Comparison of ENCODE assay signal across 22 cellular contexts in the genomic region with DNA sequence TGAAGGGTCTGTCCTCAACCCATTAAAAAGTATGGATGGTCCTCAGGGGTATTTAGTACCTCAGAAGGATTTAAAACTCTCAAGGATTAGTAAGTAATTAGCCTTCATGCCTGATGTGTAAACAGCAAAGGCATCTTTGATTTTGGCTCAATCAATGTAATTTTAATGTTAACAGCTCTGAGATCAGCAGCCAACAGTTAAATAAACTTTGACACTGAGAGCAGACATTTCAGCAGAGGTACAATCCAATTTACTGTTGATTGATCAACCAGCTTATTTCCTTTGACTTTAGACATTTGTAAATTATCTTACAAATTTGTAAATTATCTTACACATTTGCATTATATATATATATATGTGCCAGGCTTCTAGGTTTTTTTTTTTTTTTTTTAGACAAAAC. TPM values are rescaled to one million over a fixed set of nuclear protein-coding genes. Genes with fewer than 3 reads are reported as not detected.
"Had no signal": no experiment of that assay in that cellular context is flagged by ENCODE, and none has a peak within 500 bp of the region (broad histone marks: within the 10 kb centered on the region; RNA-seq: fewer than 3 reads in every experiment).

No MANE protein-coding gene starts in this region.

- H3K4me1 ChIP-seq: foreskin keratinocyte, left lung, lower lobe of right lung had no signal

- H3K4me3 ChIP-seq: coronary artery, dorsolateral prefrontal cortex, esophagus muscularis mucosa, gastroesophageal sphincter, heart left ventricle, hepatocyte, left lung, lower lobe of right lung had no signal

- DNase-seq: dermis blood vessel endothelial cell; dorsolateral prefrontal cortex; effector CD4-positive, alpha-beta T cell; effector memory CD4-positive, alpha-beta T cell; foreskin keratinocyte; heart left ventricle; hypothalamus; immature natural killer cell; islet precursor cell; kidney; kidney glomerular epithelial cell; left colon; left lung; left ventricle myocardium superior; lower lobe of right lung; midbrain; naive thymus-derived CD4-positive, alpha-beta T cell; natural killer cell had no signal

- H3K27ac ChIP-seq: coronary artery, dorsolateral prefrontal cortex, esophagus muscularis mucosa, foreskin keratinocyte, gastroesophageal sphincter, heart left ventricle, hepatocyte, left lung, lower lobe of right lung had no signal

- H3K9me3 ChIP-seq: esophagus muscularis mucosa, gastroesophageal sphincter, heart left ventricle, left lung, lower lobe of right lung had no signal

- H3K4me2 ChIP-seq: hepatocyte had no signal

- H3K36me3 ChIP-seq: esophagus muscularis mucosa, gastroesophageal sphincter, heart left ventricle, left lung, lower lobe of right lung had no signal

- H3K27me3 ChIP-seq: dorsolateral prefrontal cortex, esophagus muscularis mucosa, gastroesophageal sphincter, heart left ventricle, hepatocyte, left lung had no signal

RNA-seq across cellular contexts. Expression of gene STOX2, which starts 36.9 kb away (rescaled TPM):
- polyA plus RNA-seq: immature natural killer cell; naive thymus-derived CD4-positive, alpha-beta T cell had no signal
